In the genomic region with DNA sequence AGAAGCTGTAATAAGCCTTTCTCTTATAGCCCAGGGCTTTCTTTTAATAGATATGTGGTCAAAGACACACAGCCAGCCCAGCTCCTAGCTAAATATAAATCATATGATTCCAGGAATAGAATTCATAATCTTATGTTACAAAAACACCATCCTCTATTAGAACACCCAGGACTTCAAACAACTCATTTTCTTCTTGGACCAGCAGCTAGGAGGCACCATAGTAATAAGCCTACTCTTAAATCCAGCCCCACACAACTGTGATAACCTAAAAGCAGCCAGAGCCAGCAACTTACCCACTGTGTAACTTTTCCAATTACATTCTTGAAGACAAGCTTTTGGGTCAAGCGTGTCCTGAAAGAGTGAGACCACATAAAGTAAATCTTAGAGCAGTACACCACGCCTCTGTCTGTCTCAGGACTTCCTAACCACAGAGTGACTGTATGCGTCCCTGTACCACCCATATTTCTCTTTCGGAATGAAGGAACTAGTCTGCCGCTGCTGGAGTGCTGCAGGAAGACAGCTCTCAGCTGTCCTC, we compare ENCODE assay signal across 17 cellular contexts.
DNase-seq lines count a peak whose midpoint lies in the region; ATAC-seq and TF ChIP-seq lines count a peak whose summit lies in the region.
"Had no signal": no experiment of that assay in that cellular context is flagged by ENCODE, and none has a peak within 500 bp of the region (broad histone marks: within the 10 kb centered on the region; RNA-seq: fewer than 3 reads in every experiment).

No MANE protein-coding gene starts in this region.

- no peak overlapping the region for H3K4me3 ChIP-seq in HCT116 (replicated peaks in 1 of 2; ENCODE audit: low read depth in 1 of 2, low read length in 2 of 2)
- no peak overlapping the region for H3K4me3 ChIP-seq in heart right ventricle
- H3K4me3 ChIP-seq: adrenal gland, GM23248 had no signal

- 65 to 71% methylated on average over 5 of the region's 5 CpGs for WGBS in heart right ventricle, 2 donors

- TF ChIP-seq CTCF in HCT116 (IDR thresholded peaks at IDR 0.05 in 2 of 3, conservative IDR thresholded peaks at IDR 0.05 in 1 of 3; ENCODE audit: borderline replicate concordance in 1 of 3, insufficient read depth in 1 of 3, low read depth in 2 of 3, low read length in 2 of 3) (no peak), heart right ventricle (IDR thresholded peaks at IDR 0.05) (peak in 6 of 9 donors; percentile 15 to 50 (median 34))

- no peak overlapping the region for H3K4me2 ChIP-seq in HCT116 (ENCODE audit: low read length)

- TF ChIP-seq RAD21 in HCT116 (IDR thresholded peaks at IDR 0.05; ENCODE audit: low read depth): peak; percentile 29; the same call in 1 of the 2 replicates

- intact Hi-C loops in HCT116 (cut with micrococcal nuclease): no loop called here
- intact Hi-C loops in heart right ventricle (cut with DNase I): no loop called here

- no peaks in the 10 kb centered on the region for H3K9me2 ChIP-seq in HCT116 (ENCODE audit: insufficient read depth)

- H4K20me1 ChIP-seq in HCT116 (ENCODE audit: insufficient read depth): no peaks in the 10 kb centered on the region

- H3K27me3 ChIP-seq in HCT116 (ENCODE audit: insufficient read depth, low read length) (no peaks in the 10 kb centered on the region), heart right ventricle (no peaks in the 10 kb centered on the region)
- H3K27me3 ChIP-seq: adrenal gland had no signal

- H3K27ac ChIP-seq in HCT116 (ENCODE audit: low read depth, low read length) (no peak overlapping the region), heart right ventricle (peak overlapping the region in 1 of 10 donors; percentile 29)
- H3K27ac ChIP-seq: adrenal gland, GM23248 had no signal

- ATAC-seq in HCT116 (no peak), heart right ventricle (peak; percentile 28 to 93 (median 80)), HG03280 (IDR thresholded peaks at IDR 0.05; ENCODE audit: unreplicated experiment) (no peak)
- ATAC-seq: CD8-positive, alpha-beta T cell; T-cell had no signal

- H3K4me1 ChIP-seq in HCT116 (ENCODE audit: control insufficient read depth in 1 of 2, insufficient read depth in 2 of 2, low read length in 2 of 2) (no peaks in the 10 kb centered on the region), heart right ventricle (peaks cover 0 to 7% (median 0%) of the 10 kb centered on the region in 9 donors)

- no peak overlapping the region for H3K9ac ChIP-seq in HCT116 (ENCODE audit: low read length)
- H3K9ac ChIP-seq: GM23248 had no signal

- no peak for TF ChIP-seq POLR2A in HCT116 (IDR thresholded peaks at IDR 0.05; ENCODE audit: borderline replicate concordance, extremely low read depth, insufficient read depth, insufficient read length)

- CTCF ChIA-PET in HCT116 (lab: Charles Lee): no interaction called here

- RAD21 ChIA-PET in HCT116 (lab: Charles Lee; ENCODE audit: low non-redundant PET in 1 of 2, low total read pairs in 2 of 2, uncharacterized antibody in 2 of 2, unreplicated experiment in 2 of 2): interaction anchor here in 1 of 2 experiments (0.7 kb wide), 1 partner anchor 305 kb away, joined by 3 read pairs; no protein-coding TSS in a partner anchor

- H2AFZ ChIP-seq in HCT116 (ENCODE audit: low read depth, low read length, poor library complexity, severe bottlenecking): no peak overlapping the region
- H2AFZ ChIP-seq: GM23248 had no signal

- no peaks in the 10 kb centered on the region for H3K79me2 ChIP-seq in HCT116 (ENCODE audit: insufficient read depth, low read length)

- no TSS peak for BruUV-seq in HCT116 (replicated peaks; lab: Mats Ljungman, UMichigan)

- DNase-seq in HCT116 (ENCODE audit: low read depth, low spot score) (no peak), SK-MEL-5 (ENCODE audit: low read depth, low spot score) (peak; percentile 40), heart right ventricle (no peak), renal cortical epithelial cell (ENCODE audit: low read depth) (peak; percentile 4), T1000 (lab: John Stamatoyannopoulos, UW) (no peak), NCI-H187 (lab: John Stamatoyannopoulos, UW) (no peak), DMS53 treated with DMSO at 0.1 percent for 48 hours (lab: John Stamatoyannopoulos, UW; ENCODE audit: unreplicated experiment) (no peak)
- DNase-seq: activated CD4-positive, alpha-beta T cell treated with anti-CD3 and anti-CD28 coated beads for 48 hours; activated T-cell treated with anti-CD3 and anti-CD28 coated beads, Interleukin-2, amount 50 U/mL, for 1 hour; adrenal gland; CD8-positive, alpha-beta T cell; effector memory CD4-positive, alpha-beta T cell; glutamatergic neuron; GM23248; substantia nigra; T-cell had no signal

- H3K36me3 ChIP-seq in HCT116 (ENCODE audit: control insufficient read depth in 1 of 2, insufficient read depth in 2 of 2, low read length in 2 of 2) (no peaks in the 10 kb centered on the region), heart right ventricle (no peaks in the 10 kb centered on the region)
- H3K36me3 ChIP-seq: adrenal gland had no signal

- no peaks in the 10 kb centered on the region for H3K9me3 ChIP-seq in HCT116 (ENCODE audit: control insufficient read depth in 1 of 2, insufficient read depth in 1 of 2, low read depth in 1 of 2, low read length in 2 of 2)
- H3K9me3 ChIP-seq in heart right ventricle: no peaks in the 10 kb centered on the region
- H3K9me3 ChIP-seq: adrenal gland had no signal

- POLR2A ChIA-PET in HCT116 (lab: Charles Lee): no interaction called here

- in situ Hi-C loops in SK-MEL-5 (cut with HindIII; ENCODE audit: low pct_unique_long_range_greater_than_20kb, low sequenced_read_pairs): no loop called here

TF ChIP-seq in HCT116, 20 proteins besides CTCF, POLR2A, EP300 and RAD21:
- TF ChIP-seq ATF3 (IDR thresholded peaks at IDR 0.05): no peak
- TF ChIP-seq SRF (IDR thresholded peaks at IDR 0.05; ENCODE audit: low read depth): no peak
- no peak for TF ChIP-seq ZNF274 (IDR thresholded peaks at IDR 0.05; ENCODE audit: low read depth, low read length)
- no peak for TF ChIP-seq EZH2phosphoT487 (IDR thresholded peaks at IDR 0.05; ENCODE audit: borderline replicate concordance)
- TF ChIP-seq TCF7L2 (IDR thresholded peaks at IDR 0.05; ENCODE audit: borderline replicate concordance, extremely low read depth, insufficient read depth, insufficient read length): no peak
- TF ChIP-seq FOSL1 (IDR thresholded peaks at IDR 0.05; ENCODE audit: low read depth): no peak
- TF ChIP-seq EZH2 (IDR thresholded peaks at IDR 0.05): no peak
- TF ChIP-seq REST (IDR thresholded peaks at IDR 0.05; ENCODE audit: low read depth): no peak
- TF ChIP-seq EGR1 (IDR thresholded peaks at IDR 0.05; ENCODE audit: low read depth): no peak

Comparison
In these comparisons a context has a peak if more than half of its experiments do, and no peak if none do; other contexts are left out.
1. ATAC-seq: peak in heart right ventricle (8 of 8); none in HCT116 (single experiment) and HG03280 (single experiment).
2. DNase-seq: peak in SK-MEL-5 (single experiment) and renal cortical epithelial cell (single experiment); none in HCT116 (single experiment), heart right ventricle (0 of 2), T1000 (single experiment), NCI-H187 (0 of 2) and DMS53 treated with DMSO at 0.1 percent for 48 hours (single experiment).
3. CTCF ChIP-seq: peak in heart right ventricle (6 of 9); none in HCT116 (0 of 3).